ENCODE assay signal across 8 cellular contexts in genomic region chr22:31272522-31273446, GRCh38. TPM values are rescaled to one million over a fixed set of nuclear protein-coding genes. Genes with fewer than 3 reads are reported as not detected.
DNase-seq lines count a peak whose midpoint lies in the region; TF ChIP-seq lines count a peak whose summit lies in the region.

No MANE protein-coding gene starts in this region.

- H3K27me3 ChIP-seq in endodermal cell (ENCODE audit: control insufficient read depth, insufficient read depth, low read length, poor library complexity, severe bottlenecking) (no peaks in the 10 kb centered on the region), mesenchymal stem cell (ENCODE audit: control insufficient read depth in 1 of 2, insufficient read depth in 1 of 2, low read length in 2 of 2) (no peaks in the 10 kb centered on the region)

- peaks cover 66% of the 10 kb centered on the region for H3K36me3 Mint-ChIP-seq in endodermal cell (ENCODE audit: low read depth)

- no peak overlapping the region for H3K18ac ChIP-seq in mesenchymal stem cell (ENCODE audit: low read depth in 1 of 2, low read length in 2 of 2)

- no peak overlapping the region for H3K4ac ChIP-seq in mesenchymal stem cell (ENCODE audit: low read depth in 1 of 2, low read length in 2 of 2)

- peak overlapping the region; percentile 94 for H2AK5ac ChIP-seq in mesenchymal stem cell (ENCODE audit: low read length, severe bottlenecking)

- DNase-seq in 8988T (peak; percentile 46), GM12864 (ENCODE audit: low read depth) (no peak), NCI-H2029 treated with DMSO at 0.1 percent for 48 hours (lab: John Stamatoyannopoulos, UW) (peak; percentile 25), endodermal cell (peak; percentile 91), mesenchymal stem cell (peak; percentile 75), ureter (ENCODE audit: low spot score) (peak; percentile 67), NCI-H128 (lab: John Stamatoyannopoulos, UW; ENCODE audit: unreplicated experiment) (no peak)
- DNase-seq in activated CD4-positive, alpha-beta T cell treated with anti-CD3 and anti-CD28 coated beads for 48 hours = peak; percentile 62

- H2AFZ ChIP-seq in mesenchymal stem cell (ENCODE audit: low read depth, low read length) = no peak overlapping the region

- no peak overlapping the region for H3K14ac ChIP-seq in mesenchymal stem cell (ENCODE audit: low read length in 2 of 2)

- no peak overlapping the region for H3K23ac ChIP-seq in mesenchymal stem cell (ENCODE audit: low read length in 2 of 2)

- no peak overlapping the region for H4K91ac ChIP-seq in mesenchymal stem cell (ENCODE audit: low read length)

- H3K27me3 Mint-ChIP-seq in endodermal cell (ENCODE audit: insufficient read depth) = no peaks in the 10 kb centered on the region

- H2BK5ac ChIP-seq in mesenchymal stem cell (ENCODE audit: low read depth, low read length, poor library complexity, severe bottlenecking) = peak overlapping the region; percentile 26

- H3K79me1 ChIP-seq in mesenchymal stem cell (replicated peaks; ENCODE audit: low read length, poor library complexity, severe bottlenecking) = peaks cover 10% of the 10 kb centered on the region

- H3K4me1 ChIP-seq in endodermal cell (ENCODE audit: control insufficient read depth, insufficient read depth, low read length) (peaks cover 5% of the 10 kb centered on the region), mesenchymal stem cell (ENCODE audit: control insufficient read depth, insufficient read depth, low read depth, low read length) (peaks cover 23% of the 10 kb centered on the region)

- peaks cover 47% of the 10 kb centered on the region for H3K36me3 ChIP-seq in endodermal cell (ENCODE audit: control insufficient read depth, insufficient read depth, low read length)
- peaks cover 57 to 58% of the 10 kb centered on the region in 2 experiments for H3K36me3 ChIP-seq in mesenchymal stem cell (ENCODE audit: control insufficient read depth in 1 of 2, insufficient read depth in 2 of 2, low read depth in 1 of 2, low read length in 2 of 2)

- H3K27ac ChIP-seq in endodermal cell (ENCODE audit: low read depth, low read length) = no peak overlapping the region
- peak overlapping the region; percentile 96 for H3K27ac ChIP-seq in mesenchymal stem cell (ENCODE audit: low read length, poor library complexity, severe bottlenecking)

- H2BK12ac ChIP-seq in mesenchymal stem cell (ENCODE audit: low read length in 2 of 2) = peak overlapping the region in 1 of 2 experiments; percentile 51

- no peaks in the 10 kb centered on the region for H3K9me3 Mint-ChIP-seq in endodermal cell

- peak; percentile 74 for TF ChIP-seq CTCF in GM12864 (IDR thresholded peaks at IDR 0.05; ENCODE audit: low read depth, low read length, missing control alignments)
- TF ChIP-seq CTCF in endodermal cell (conservative IDR thresholded peaks at IDR 0.05) = peak; percentile 87

- H3K9me3 ChIP-seq in endodermal cell (ENCODE audit: control insufficient read depth, low read length) (no peaks in the 10 kb centered on the region), mesenchymal stem cell (ENCODE audit: control insufficient read depth, low read length) (no peaks in the 10 kb centered on the region)

- 81 to 97% methylated on average over 9 to 15 of the region's 15 CpGs for WGBS in endodermal cell (ENCODE audit: insufficient coverage in 1 of 2, insufficient read length in 1 of 2), 2 experiments
- WGBS in mesenchymal stem cell = 78% methylated on average over 15 of the region's 15 CpGs

- H3K4me3 ChIP-seq in GM12864 (ENCODE audit: low read depth, low read length) = no peak overlapping the region
- H3K4me3 ChIP-seq in endodermal cell (ENCODE audit: low read length) = no peak overlapping the region
- H3K4me3 ChIP-seq in mesenchymal stem cell (ENCODE audit: insufficient read depth in 1 of 2, low read depth in 1 of 2, low read length in 2 of 2) = no peak overlapping the region

- peak overlapping the region; percentile 44 for H3K27ac Mint-ChIP-seq in endodermal cell

- H3K4me1 Mint-ChIP-seq in endodermal cell = peaks cover 18% of the 10 kb centered on the region

- H3K9ac ChIP-seq in endodermal cell (ENCODE audit: extremely low read depth, low read length, poor library complexity, severe bottlenecking) (no peak overlapping the region), mesenchymal stem cell (ENCODE audit: low read length) (no peak overlapping the region)

- H4K8ac ChIP-seq in mesenchymal stem cell (ENCODE audit: low read length) = no peak overlapping the region

- H2BK120ac ChIP-seq in mesenchymal stem cell (ENCODE audit: low read depth, low read length) = no peak overlapping the region

- no peak overlapping the region for H2BK15ac ChIP-seq in mesenchymal stem cell (ENCODE audit: low read depth, poor library complexity, severe bottlenecking)

- no peak overlapping the region for H3K4me3 Mint-ChIP-seq in endodermal cell

- H3K4me2 ChIP-seq in mesenchymal stem cell (ENCODE audit: low read length, poor library complexity, severe bottlenecking) = no peak overlapping the region

RNA-seq across cellular contexts. Expression of gene PIK3IP1, which starts 19.5 kb away (rescaled TPM):
- total RNA-seq in endodermal cell (1 to 10 TPM; 2.0 to 3.5 TPM), ureter (57.8 TPM)
- 5.5 TPM for polyA plus RNA-seq in endodermal cell (2013, experiment 1 of 2)
- 4.4 TPM for polyA plus RNA-seq in endodermal cell (2013, experiment 2 of 2)
- polyA plus RNA-seq in mesenchymal stem cell (2013, experiment 1 of 2) = 28.6 TPM
- 29.9 TPM for polyA plus RNA-seq in mesenchymal stem cell (2013, experiment 2 of 2)

Comparison
In these comparisons a context has a peak if more than half of its experiments do, and no peak if none do; other contexts are left out.
1. DNase-seq: peak in 8988T (single experiment), NCI-H2029 treated with DMSO at 0.1 percent for 48 hours (single experiment), activated CD4-positive, alpha-beta T cell treated with anti-CD3 and anti-CD28 coated beads for 48 hours (single experiment), endodermal cell (single experiment), mesenchymal stem cell (single experiment) and ureter (single experiment); none in GM12864 (single experiment) and NCI-H128 (single experiment).
2. RNA of gene PIK3IP1, which starts 19.5 kb away (total RNA-seq): 57.8 TPM in ureter (single experiment); 2.0 to 3.5 TPM in endodermal cell; every median in the first group is over 10 times any median in the second.